Comparison of ENCODE assay signal across 16 cellular contexts in genomic region chr10:123462760-123463159, GRCh38.
DNase-seq lines count a peak whose midpoint lies in the region; ATAC-seq and TF ChIP-seq lines count a peak whose summit lies in the region.
"Had no signal": no experiment of that assay in that cellular context is flagged by ENCODE, and none has a peak within 500 bp of the region (broad histone marks: within the 10 kb centered on the region; RNA-seq: fewer than 3 reads in every experiment).

No MANE protein-coding gene starts in this region.

- in situ Hi-C loops in mammary epithelial cell (cut with MboI; ENCODE audit: low sequenced_read_pairs in 2 of 2) = no loop called here

- peak overlapping the region; percentile 45 for H3K27ac Mint-ChIP-seq in dendritic cell treated with granulocyte-macrophage colony-stimulating factor and Interleukin-4, amounts not matched to agents 40 ng/mL and 50 ng/mL, for 4 days
- H3K27ac Mint-ChIP-seq: CD4-positive, alpha-beta T cell had no signal

- no TSS peak for BruUV-seq in PC-3 (replicated peaks; lab: Mats Ljungman, UMichigan)
- no TSS peak for BruUV-seq in mammary epithelial cell (replicated peaks; lab: Mats Ljungman, UMichigan)

- H3K79me2 ChIP-seq in PC-3 (ENCODE audit: low read length) (no peaks in the 10 kb centered on the region), MM.1S (ENCODE audit: low read length) (no peaks in the 10 kb centered on the region), mammary epithelial cell (ENCODE audit: insufficient read depth, low read length) (no peaks in the 10 kb centered on the region)

- H3K27me3 Mint-ChIP-seq in dendritic cell treated with granulocyte-macrophage colony-stimulating factor and Interleukin-4, amounts not matched to agents 40 ng/mL and 50 ng/mL, for 4 days = no peaks in the 10 kb centered on the region

- CTCF ChIA-PET in PC-3 (lab: Charles Lee) (no interaction called here), mammary epithelial cell (lab: Charles Lee; ENCODE audit: low non-redundant PET) (no interaction called here)

- no peaks in the 10 kb centered on the region for H3F3A ChIP-seq in PC-3 (ENCODE audit: low read length, unreplicated experiment)
- no peaks in the 10 kb centered on the region for H3F3A ChIP-seq in MM.1S (ENCODE audit: insufficient read depth, low read length)

- H3K4me2 ChIP-seq in BLaER1 treated with 17β-estradiol and CSF1 and Interleukin-3, amounts not matched to agents 10 nM and 100 nM = peak overlapping the region; percentile 11 to 74 (median 56); a peak in 20 of 22 replicates
- H3K4me2 ChIP-seq in PC-3 (ENCODE audit: low read length) (no peak overlapping the region), MM.1S (ENCODE audit: low read depth, low read length) (no peak overlapping the region), mammary epithelial cell (ENCODE audit: insufficient read depth, low read depth, low read length) (no peak overlapping the region)

- no peaks in the 10 kb centered on the region for H3K36me3 ChIP-seq in BLaER1 treated with 17β-estradiol and CSF1 and Interleukin-3, amounts not matched to agents 10 nM and 100 nM
- H3K36me3 ChIP-seq in PC-3 (ENCODE audit: low read depth, low read length) (no peaks in the 10 kb centered on the region), Peyer's patch (no peaks in the 10 kb centered on the region), MM.1S (replicated peaks; ENCODE audit: insufficient read depth, low read length) (no peaks in the 10 kb centered on the region), mammary epithelial cell (ENCODE audit: insufficient read depth, low read length) (no peaks in the 10 kb centered on the region)
- H3K36me3 ChIP-seq: SJSA1 had no signal

- POLR2A ChIA-PET in PC-3 (lab: Charles Lee; ENCODE audit: unreplicated experiment) = no interaction called here

- DNase-seq in HT1080 (ENCODE audit: low read depth) = peak; percentile 47
- DNase-seq in PC-3 = peak; percentile 12
- DNase-seq in cardiac septum (ENCODE audit: low spot score) = no peak
- no peak for DNase-seq in Peyer's patch
- DNase-seq in MM.1S = no peak
- no peak for DNase-seq in mammary epithelial cell
- DNase-seq: CD4-positive, alpha-beta T cell; H7; IMR-90; Karpas-422; NCI-H2081 treated with DMSO at 0.1 percent for 48 hours; NCI-H510A treated with DMSO at 0.1 percent for 48 hours; NCI-H82 had no signal

- H2AFZ ChIP-seq in PC-3 (ENCODE audit: low read length) = no peak overlapping the region
- no peak overlapping the region for H2AFZ ChIP-seq in MM.1S (ENCODE audit: low read length)
- H2AFZ ChIP-seq in mammary epithelial cell (ENCODE audit: low read depth, low read length) = no peak overlapping the region

- no peaks in the 10 kb centered on the region for H4K20me1 ChIP-seq in BLaER1 treated with 17β-estradiol and CSF1 and Interleukin-3, amounts not matched to agents 10 nM and 100 nM
- H4K20me1 ChIP-seq in PC-3 (ENCODE audit: low read length) = no peaks in the 10 kb centered on the region
- no peaks in the 10 kb centered on the region for H4K20me1 ChIP-seq in MM.1S (ENCODE audit: insufficient read depth, low read length)
- H4K20me1 ChIP-seq in mammary epithelial cell (ENCODE audit: insufficient read depth, low read length) = no peaks in the 10 kb centered on the region

- H3K4me1 Mint-ChIP-seq in dendritic cell treated with granulocyte-macrophage colony-stimulating factor and Interleukin-4, amounts not matched to agents 40 ng/mL and 50 ng/mL, for 4 days (ENCODE audit: low read depth) = peaks cover 59% of the 10 kb centered on the region

- no peaks in the 10 kb centered on the region for H3K27me3 ChIP-seq in BLaER1 treated with 17β-estradiol and CSF1 and Interleukin-3, amounts not matched to agents 10 nM and 100 nM
- H3K27me3 ChIP-seq in PC-3 (ENCODE audit: low read length) = no peaks in the 10 kb centered on the region
- H3K27me3 ChIP-seq in Peyer's patch = no peaks in the 10 kb centered on the region
- H3K27me3 ChIP-seq in MM.1S (replicated peaks; ENCODE audit: insufficient read depth, low read length) = no peaks in the 10 kb centered on the region
- peaks cover 1% of the 10 kb centered on the region for H3K27me3 ChIP-seq in mammary epithelial cell (ENCODE audit: insufficient read depth, low read length)
- H3K27me3 ChIP-seq: SJSA1 had no signal

- intact Hi-C loops in PC-3 (cut with micrococcal nuclease) = no loop called here
- intact Hi-C loops in dendritic cell treated with granulocyte-macrophage colony-stimulating factor and Interleukin-4, amounts not matched to agents 40 ng/mL and 50 ng/mL, for 4 days (cut with micrococcal nuclease) = no loop called here
- intact Hi-C loops in cardiac septum (cut with DNase I) = no loop called here
- intact Hi-C loops in mammary epithelial cell (cut with micrococcal nuclease) = no loop called here

- H3K9me3 ChIP-seq in BLaER1 treated with 17β-estradiol and CSF1 and Interleukin-3, amounts not matched to agents 10 nM and 100 nM (replicated peaks in 1 of 11) = peaks cover 0 to 16% (median 9%) of the 10 kb centered on the region in 11 experiments; a peak in 15 of 22 replicates
- H3K9me3 ChIP-seq in PC-3 (ENCODE audit: low read length) (no peaks in the 10 kb centered on the region), Peyer's patch (no peaks in the 10 kb centered on the region), MM.1S (replicated peaks; ENCODE audit: insufficient read depth, low read length) (no peaks in the 10 kb centered on the region), mammary epithelial cell (replicated peaks; ENCODE audit: insufficient read depth, low read length) (no peaks in the 10 kb centered on the region)
- H3K9me3 ChIP-seq: SJSA1 had no signal

- dilution Hi-C loops in mammary epithelial cell (cut with HindIII; ENCODE audit: low sequenced_read_pairs) = loop anchor here (5.0 kb wide), 1 partner anchor 35 kb away; no protein-coding TSS in a partner anchor

- no peak for ATAC-seq in PC-3

- TF ChIP-seq CTCF in PC-3 (conservative IDR thresholded peaks at IDR 0.05; ENCODE audit: low read depth, low read length) (no peak), Peyer's patch (IDR thresholded peaks at IDR 0.05) (no peak), MM.1S (IDR thresholded peaks at IDR 0.05; ENCODE audit: low read length) (no peak), mammary epithelial cell (conservative IDR thresholded peaks at IDR 0.05 in 1 of 2, IDR thresholded peaks at IDR 0.05 in 1 of 2; ENCODE audit: extremely low read depth in 1 of 2, insufficient read depth in 1 of 2, low read depth in 1 of 2, low read length in 2 of 2) (no peak)

- no peak overlapping the region for H3K4me3 Mint-ChIP-seq in dendritic cell treated with granulocyte-macrophage colony-stimulating factor and Interleukin-4, amounts not matched to agents 40 ng/mL and 50 ng/mL, for 4 days
- H3K4me3 Mint-ChIP-seq: CD4-positive, alpha-beta T cell had no signal

- peaks cover 39 to 66% (median 58%) of the 10 kb centered on the region in 10 experiments for H3K4me1 ChIP-seq in BLaER1 treated with 17β-estradiol and CSF1 and Interleukin-3, amounts not matched to agents 10 nM and 100 nM
- H3K4me1 ChIP-seq in PC-3 (ENCODE audit: insufficient read depth, low read length) (no peaks in the 10 kb centered on the region), Peyer's patch (no peaks in the 10 kb centered on the region), MM.1S (ENCODE audit: low read length) (peaks cover 5% of the 10 kb centered on the region; the same call in 1 of the 2 replicates), mammary epithelial cell (ENCODE audit: insufficient read depth, low read length) (no peaks in the 10 kb centered on the region)
- H3K4me1 ChIP-seq: SJSA1 had no signal

- H3K4me3 ChIP-seq in BLaER1 treated with 17β-estradiol and CSF1 and Interleukin-3, amounts not matched to agents 10 nM and 100 nM = no peak overlapping the region
- H3K4me3 ChIP-seq in PC-3 (ENCODE audit: low read length) (no peak overlapping the region), Peyer's patch (no peak overlapping the region), MM.1S (ENCODE audit: low read length) (no peak overlapping the region), mammary epithelial cell (replicated peaks in 1 of 3; ENCODE audit: insufficient read depth in 1 of 3, low read depth in 2 of 3, low read length in 3 of 3) (no peak overlapping the region)
- H3K4me3 ChIP-seq: SJSA1 had no signal

- no peak overlapping the region for H3K27ac ChIP-seq in BLaER1 treated with 17β-estradiol and CSF1 and Interleukin-3, amounts not matched to agents 10 nM and 100 nM
- H3K27ac ChIP-seq in PC-3 (ENCODE audit: low read length) (no peak overlapping the region), Peyer's patch (no peak overlapping the region), MM.1S (ENCODE audit: low read length) (no peak overlapping the region), mammary epithelial cell (ENCODE audit: insufficient read depth, low read depth, low read length) (no peak overlapping the region)
- H3K27ac ChIP-seq: SJSA1 had no signal

- no peak overlapping the region for H3K9ac ChIP-seq in BLaER1 treated with 17β-estradiol and CSF1 and Interleukin-3, amounts not matched to agents 10 nM and 100 nM
- H3K9ac ChIP-seq in PC-3 (ENCODE audit: low read length) = no peak overlapping the region
- H3K9ac ChIP-seq in MM.1S (ENCODE audit: low read length) = no peak overlapping the region
- no peak overlapping the region for H3K9ac ChIP-seq in mammary epithelial cell (ENCODE audit: insufficient read depth, low read length)

- H3K9me3 Mint-ChIP-seq in dendritic cell treated with granulocyte-macrophage colony-stimulating factor and Interleukin-4, amounts not matched to agents 40 ng/mL and 50 ng/mL, for 4 days = peaks cover 16% of the 10 kb centered on the region
- H3K9me3 Mint-ChIP-seq: CD4-positive, alpha-beta T cell had no signal

- no peaks in the 10 kb centered on the region for H3K36me3 Mint-ChIP-seq in dendritic cell treated with granulocyte-macrophage colony-stimulating factor and Interleukin-4, amounts not matched to agents 40 ng/mL and 50 ng/mL, for 4 days (ENCODE audit: low read depth)

- TF ChIP-seq POLR2A in Peyer's patch (IDR thresholded peaks at IDR 0.05) = no peak

- WGBS in mammary epithelial cell (ENCODE audit: low coverage, missing lambda C conversion rate) = 52% methylated on average over 3 of the region's 3 CpGs

- H3K9me2 ChIP-seq in PC-3 (replicated peaks; ENCODE audit: low read length) (no peaks in the 10 kb centered on the region), MM.1S (replicated peaks; ENCODE audit: insufficient read depth, low read length) (no peaks in the 10 kb centered on the region)

Comparison
In these comparisons a context has a peak if more than half of its experiments do, and no peak if none do; other contexts are left out.
1. H3K4me2 ChIP-seq: peak in BLaER1 treated with 17β-estradiol and CSF1 and Interleukin-3, amounts not matched to agents 10 nM and 100 nM (11 of 11); none in PC-3 (single experiment), MM.1S (single experiment) and mammary epithelial cell (single experiment).
2. DNase-seq: peak in HT1080 (single experiment) and PC-3 (single experiment); none in cardiac septum (single experiment), Peyer's patch (0 of 3), MM.1S (single experiment) and mammary epithelial cell (single experiment).